In genomic region chr2:61966087-61966727, GRCh38 we compare ENCODE assay signal across 21 cellular contexts.
A peak's percentile ranks its signal among the peaks of the same experiment; 100 is the strongest.
DNase-seq lines count a peak whose midpoint lies in the region; ATAC-seq, FAIRE-seq and TF ChIP-seq lines count a peak whose summit lies in the region.
"Had no signal": no experiment of that assay in that cellular context is flagged by ENCODE, and none has a peak within 500 bp of the region (broad histone marks: within the 10 kb centered on the region; RNA-seq: fewer than 3 reads in every experiment).

No MANE protein-coding gene starts in this region.

- TF ChIP-seq CTCF in Loucy (conservative IDR thresholded peaks at IDR 0.05; ENCODE audit: low read length) (peak; percentile 22; the same call in 1 of the 2 replicates), thoracic aorta (IDR thresholded peaks at IDR 0.05) (peak; percentile 25)

- H3K36me3 ChIP-seq in Loucy (ENCODE audit: insufficient read depth, low read length) (no peaks in the 10 kb centered on the region), thoracic aorta (no peaks in the 10 kb centered on the region)
- no peaks in the 10 kb centered on the region for H3K36me3 ChIP-seq in naive thymus-derived CD4-positive, alpha-beta T cell (ENCODE audit: control insufficient read depth in 2 of 3, insufficient read depth in 3 of 3, low read length in 3 of 3)

- intact Hi-C loops in Right ventricle myocardium superior (cut with DNase I), result no loop called here
- intact Hi-C loops in right cardiac atrium (cut with DNase I), result no loop called here
- intact Hi-C loops in naive thymus-derived CD4-positive, alpha-beta T cell (cut with micrococcal nuclease), result no loop called here

- H3K4me3 ChIP-seq in right cardiac atrium (ENCODE audit: low read length) (no peak overlapping the region), Loucy (ENCODE audit: low read length, poor library complexity, severe bottlenecking) (no peak overlapping the region), thoracic aorta (no peak overlapping the region)
- no peak overlapping the region for H3K4me3 ChIP-seq in naive thymus-derived CD4-positive, alpha-beta T cell (ENCODE audit: low read length)

- no peaks in the 10 kb centered on the region for H3K27me3 Mint-ChIP-seq in naive thymus-derived CD4-positive, alpha-beta T cell

- POLR2A ChIA-PET in naive thymus-derived CD4-positive, alpha-beta T cell (lab: Charles Lee), result no interaction called here

- peaks cover 0 to 6% (median 0%) of the 10 kb centered on the region in 11 donors for H3K9me3 Mint-ChIP-seq in naive thymus-derived CD4-positive, alpha-beta T cell

- H3K4me1 ChIP-seq in right cardiac atrium (ENCODE audit: control insufficient read depth, insufficient read depth, low read length), result peaks cover 5% of the 10 kb centered on the region
- no peaks in the 10 kb centered on the region for H3K4me1 ChIP-seq in Loucy (ENCODE audit: insufficient read depth, low read length, poor library complexity, severe bottlenecking)
- H3K4me1 ChIP-seq in thoracic aorta (ENCODE audit: control insufficient read depth in 1 of 2, low read depth in 2 of 2), result peaks cover 21 to 38% of the 10 kb centered on the region in 2 donors
- no peaks in the 10 kb centered on the region for H3K4me1 ChIP-seq in naive thymus-derived CD4-positive, alpha-beta T cell (ENCODE audit: control insufficient read depth in 2 of 2, insufficient read depth in 2 of 2, low read length in 2 of 2)

- H2AFZ ChIP-seq in Loucy (ENCODE audit: low read length), result no peak overlapping the region

- 92% methylated on average over 2 of the region's 2 CpGs for WGBS in right cardiac atrium

- CTCF ChIA-PET in naive thymus-derived CD4-positive, alpha-beta T cell (lab: Charles Lee), result no interaction called here

- no peaks in the 10 kb centered on the region for H3K9me2 ChIP-seq in Loucy (replicated peaks; ENCODE audit: low read depth, low read length)

- H4K20me1 ChIP-seq in Loucy (ENCODE audit: insufficient read depth, low read length, poor library complexity, severe bottlenecking), result no peaks in the 10 kb centered on the region

- peak; percentile 73 for FAIRE-seq in islet of Langerhans (lab: Jason Lieb, UNC)

- H3K4me1 Mint-ChIP-seq in naive thymus-derived CD4-positive, alpha-beta T cell, result peaks cover 0 to 12% (median 3%) of the 10 kb centered on the region in 7 donors

- H3K27me3 ChIP-seq in right cardiac atrium (ENCODE audit: control insufficient read depth, insufficient read depth), result no peaks in the 10 kb centered on the region
- H3K27me3 ChIP-seq in Loucy (ENCODE audit: insufficient read depth, low read length, poor library complexity, severe bottlenecking), result no peaks in the 10 kb centered on the region
- H3K27me3 ChIP-seq in thoracic aorta (replicated peaks; ENCODE audit: insufficient read depth), result no peaks in the 10 kb centered on the region
- H3K27me3 ChIP-seq in naive thymus-derived CD4-positive, alpha-beta T cell (ENCODE audit: control insufficient read depth in 2 of 2, insufficient read depth in 2 of 2, low read length in 2 of 2), result no peaks in the 10 kb centered on the region

- H3K36me3 Mint-ChIP-seq in naive thymus-derived CD4-positive, alpha-beta T cell, result peaks cover 0 to 17% (median 8%) of the 10 kb centered on the region in 5 donors

- no peaks in the 10 kb centered on the region for H3K79me2 ChIP-seq in Loucy (ENCODE audit: insufficient read depth, low read length)

- no peaks in the 10 kb centered on the region for H3K9me3 ChIP-seq in right cardiac atrium (ENCODE audit: control insufficient read depth, low read length)
- H3K9me3 ChIP-seq in Loucy (ENCODE audit: insufficient read depth, low read depth, low read length), result no peaks in the 10 kb centered on the region
- no peaks in the 10 kb centered on the region for H3K9me3 ChIP-seq in thoracic aorta
- no peaks in the 10 kb centered on the region for H3K9me3 ChIP-seq in naive thymus-derived CD4-positive, alpha-beta T cell (ENCODE audit: control insufficient read depth in 2 of 3, low read length in 3 of 3)

- no peak for DNase-seq in Right ventricle myocardium superior
- no peak for DNase-seq in right cardiac atrium
- DNase-seq in thoracic aorta (ENCODE audit: low spot score), result no peak
- DNase-seq in naive thymus-derived CD4-positive, alpha-beta T cell, result no peak
- DNase-seq: 8988T, ACHN, DMS153, DND-41, H7, KBM-7, MM.1S, NCI-H1694, NCI-H2029 treated with DMSO at 0.1 percent for 48 hours, NCI-H2227 treated with DMSO at 0.1 percent for 48 hours, NCI-H526 treated with DMSO at 0.1 percent for 48 hours, RPMI8226, SHP77 treated with DMSO at 0.1 percent for 48 hours had no signal

- H3K27ac ChIP-seq in right cardiac atrium (ENCODE audit: low read length) (no peak overlapping the region), thoracic aorta (no peak overlapping the region)
- H3K27ac ChIP-seq in naive thymus-derived CD4-positive, alpha-beta T cell (ENCODE audit: low read depth, low read length), result no peak overlapping the region

- no peak overlapping the region for H3K4me3 Mint-ChIP-seq in naive thymus-derived CD4-positive, alpha-beta T cell

- H3K27ac Mint-ChIP-seq in naive thymus-derived CD4-positive, alpha-beta T cell, result no peak overlapping the region

- H3F3A ChIP-seq in Loucy (ENCODE audit: low read depth), result no peaks in the 10 kb centered on the region

- H3K9ac ChIP-seq in Loucy (ENCODE audit: low read depth, low read length, poor library complexity, severe bottlenecking), result no peak overlapping the region

- ATAC-seq in Right ventricle myocardium superior (ENCODE audit: poor library complexity) (peak; percentile 23), right cardiac atrium (no peak), thoracic aorta (ENCODE audit: insufficient number of reproducible peaks, low FRiP score, low read depth) (no peak), GM19328 (IDR thresholded peaks at IDR 0.05; ENCODE audit: unreplicated experiment) (no peak), GM21717 (IDR thresholded peaks at IDR 0.05; ENCODE audit: unreplicated experiment) (no peak)
- no peak for ATAC-seq in naive thymus-derived CD4-positive, alpha-beta T cell

- no peak overlapping the region for H3K4me2 ChIP-seq in Loucy (ENCODE audit: low read depth, low read length, poor library complexity, severe bottlenecking)
